Comparison of ENCODE assay signal across 32 cellular contexts in genomic region chr16:4134434-4134833, GRCh38.
"Had no signal": no experiment of that assay in that cellular context is flagged by ENCODE, and none has a peak within 500 bp of the region (broad histone marks: within the 10 kb centered on the region; RNA-seq: fewer than 3 reads in every experiment).

No MANE protein-coding gene starts in this region.

- H3K36me3 ChIP-seq: ascending aorta, breast epithelium, SJSA1 had no signal

- DNase-seq: activated CD4-positive, alpha-beta memory T cell treated with anti-CD3 and anti-CD28 coated beads for 36 hours; activated CD4-positive, alpha-beta T cell treated with anti-CD3 and anti-CD28 coated beads for 4 hours; activated CD4-positive, alpha-beta T cell treated with anti-CD3 and anti-CD28 coated beads, Interleukin-2, amount 50 U/mL, for 1 hour; activated CD4-positive, CD25-positive, alpha-beta regulatory T cell treated with anti-CD3 and anti-CD28 coated beads, Interleukin-2, amount 50 U/mL, for 72 hours; activated CD8-positive, alpha-beta memory T cell treated with anti-CD3 and anti-CD28 coated beads, Interleukin-2, amount 50 U/mL, for 4 hours; activated effector memory CD4-positive, alpha-beta T cell treated with anti-CD3 and anti-CD28 coated beads, Interleukin-2, amount 50 U/mL, for 16 hours; activated naive CD4-positive, alpha-beta T cell; activated naive CD4-positive, alpha-beta T cell treated with anti-CD3 and anti-CD28 coated beads, Interleukin-2, amount 50 U/mL, for 16 hours; activated naive CD8-positive, alpha-beta T cell treated with anti-CD3 and anti-CD28 coated beads, Interleukin-2, amount 10 ng/mL, durations not matched to agents 7 days and 5 days; activated T-cell treated with anti-CD3 and anti-CD28 coated beads for 4 hours; activated T-cell treated with anti-CD3 and anti-CD28 coated beads, Interleukin-2, amount 50 U/mL, for 72 hours; amygdala; body of pancreas; MM.1S; MV-4-11; NCI-H1092; NCI-H1436 treated with DMSO at 0.1 percent for 48 hours; NCI-H1694 treated with DMSO at 0.1 percent for 48 hours; NCI-H2029; NCI-H345; NCI-H524 treated with DMSO at 0.1 percent for 48 hours; SHP77 treated with DMSO at 0.1 percent for 48 hours; SK-N-SH had no signal

- H3K4me1 ChIP-seq: ascending aorta, breast epithelium had no signal

- H3K9me3 Mint-ChIP-seq: activated CD4-positive, alpha-beta memory T cell treated with anti-CD3 and anti-CD28 coated beads for 36 hours; activated naive CD8-positive, alpha-beta T cell treated with anti-CD3 and anti-CD28 coated beads, Interleukin-2, amount 10 ng/mL, durations not matched to agents 7 days and 5 days; activated T-cell treated with anti-CD3 and anti-CD28 coated beads, Interleukin-2, amount 50 U/mL, for 72 hours; activated T-helper 17 cell treated with anti-CD3 and anti-CD28 coated beads, Interleukin-2, amount 50 U/mL, for 72 hours; T-helper 1 cell treated with Interleukin-12 subunit alpha and Interleukin-12 subunit beta and Interleukin-4 antibody, amounts not matched to agents 30 μg/mL and 1 μg/mL, for 36 hours; T-helper 2 cell treated with Interferon-gamma antibody and Interleukin-4, amounts not matched to agents 5 μg/mL and 100 μg/mL, for 36 hours had no signal

- H3K4me3 ChIP-seq: ascending aorta, body of pancreas, breast epithelium, SJSA1 had no signal

- H3K27ac ChIP-seq: ascending aorta, body of pancreas, breast epithelium, KMS-11, SJSA1 had no signal

- H3K36me3 Mint-ChIP-seq: activated CD4-positive, alpha-beta memory T cell treated with anti-CD3 and anti-CD28 coated beads for 36 hours; activated naive CD8-positive, alpha-beta T cell treated with anti-CD3 and anti-CD28 coated beads, Interleukin-2, amount 10 ng/mL, durations not matched to agents 7 days and 5 days had no signal

- H3K27ac Mint-ChIP-seq: activated CD4-positive, alpha-beta memory T cell treated with anti-CD3 and anti-CD28 coated beads for 36 hours; activated naive CD8-positive, alpha-beta T cell treated with anti-CD3 and anti-CD28 coated beads, Interleukin-2, amount 10 ng/mL, durations not matched to agents 7 days and 5 days; activated T-cell treated with anti-CD3 and anti-CD28 coated beads, Interleukin-2, amount 50 U/mL, for 72 hours; activated T-helper 17 cell treated with anti-CD3 and anti-CD28 coated beads, Interleukin-2, amount 50 U/mL, for 72 hours; T-helper 1 cell treated with Interleukin-12 subunit alpha and Interleukin-12 subunit beta and Interleukin-4 antibody, amounts not matched to agents 30 μg/mL and 1 μg/mL, for 36 hours; T-helper 2 cell treated with Interferon-gamma antibody and Interleukin-4, amounts not matched to agents 5 μg/mL and 100 μg/mL, for 36 hours; WTC11 had no signal

- ATAC-seq: activated T-cell treated with anti-CD3 and anti-CD28 coated beads, Interleukin-2, amount 50 U/mL, for 72 hours; activated T-helper 17 cell treated with anti-CD3 and anti-CD28 coated beads, Interleukin-2, amount 50 U/mL, for 72 hours; body of pancreas; Panc1 had no signal

- H3K4me3 Mint-ChIP-seq: activated CD4-positive, alpha-beta memory T cell treated with anti-CD3 and anti-CD28 coated beads for 36 hours; activated naive CD8-positive, alpha-beta T cell treated with anti-CD3 and anti-CD28 coated beads, Interleukin-2, amount 10 ng/mL, durations not matched to agents 7 days and 5 days; activated T-cell treated with anti-CD3 and anti-CD28 coated beads, Interleukin-2, amount 50 U/mL, for 72 hours; activated T-helper 17 cell treated with anti-CD3 and anti-CD28 coated beads, Interleukin-2, amount 50 U/mL, for 72 hours; T-helper 1 cell treated with Interleukin-12 subunit alpha and Interleukin-12 subunit beta and Interleukin-4 antibody, amounts not matched to agents 30 μg/mL and 1 μg/mL, for 36 hours; T-helper 2 cell treated with Interferon-gamma antibody and Interleukin-4, amounts not matched to agents 5 μg/mL and 100 μg/mL, for 36 hours; WTC11 had no signal

- H3K9me3 ChIP-seq: ascending aorta, body of pancreas, breast epithelium, SJSA1, SK-N-SH had no signal

- H3K27me3 ChIP-seq: ascending aorta, body of pancreas, breast epithelium, SJSA1 had no signal
